1 cellular context compared by ENCODE assay signal in genomic region chr3:168094877-168095610, GRCh38.
TF ChIP-seq lines count a peak whose summit lies in the region.

No MANE protein-coding gene starts in this region.

TF ChIP-seq in K562, 482 proteins besides CTCF, POLR2A, EP300 and RAD21 (continued from another document and continues in another):
- TF ChIP-seq ZSCAN29 (IDR thresholded peaks at IDR 0.05), result 0 out of 2 replicates have a peak, but pooled peaks have one; percentile 30
- TF ChIP-seq SREBF2 (CRISPR knock-in tag; IDR thresholded peaks at IDR 0.05), result no peak
- TF ChIP-seq TAF7 (tag; IDR thresholded peaks at IDR 0.05), result no peak
- no peak for TF ChIP-seq ARHGAP35 (IDR thresholded peaks at IDR 0.05; ENCODE audit: partially characterized antibody)
- TF ChIP-seq FIP1L1 (IDR thresholded peaks at IDR 0.05; ENCODE audit: low read depth, low read length, poor library complexity, severe bottlenecking), result peak; percentile 87
- no peak for TF ChIP-seq TAL1 (IDR thresholded peaks at IDR 0.05)
- no peak for TF ChIP-seq ID3 (CRISPR knock-in tag; IDR thresholded peaks at IDR 0.05)
- TF ChIP-seq ID3 (tag; IDR thresholded peaks at IDR 0.05), result 0 out of 2 replicates have a peak, but pooled peaks have one; percentile 57
- no peak for TF ChIP-seq CBFA2T3 (IDR thresholded peaks at IDR 0.05)
- no peak for TF ChIP-seq POLR2G (IDR thresholded peaks at IDR 0.05; ENCODE audit: low read depth, low read length)
- no peak for TF ChIP-seq PHB (CRISPR knock-in tag; IDR thresholded peaks at IDR 0.05)
- no peak for TF ChIP-seq MTA3 (IDR thresholded peaks at IDR 0.05; ENCODE audit: borderline replicate concordance)
- TF ChIP-seq GATA2 (CRISPR knock-in tag; IDR thresholded peaks at IDR 0.05), result no peak
- no peak for TF ChIP-seq IRF1 (CRISPR knock-in tag; IDR thresholded peaks at IDR 0.05; ENCODE audit: borderline replicate concordance)
- TF ChIP-seq RFX7 (CRISPR knock-in tag; IDR thresholded peaks at IDR 0.05), result no peak
- no peak for TF ChIP-seq RFX5 (IDR thresholded peaks at IDR 0.05; ENCODE audit: low read depth, low read length)
- peak; percentile 4; the same call in 1 of the 2 replicates for TF ChIP-seq MYC (IDR thresholded peaks at IDR 0.05; ENCODE audit: low read depth, low read length)
- no peak; the same call in 1 of the 2 replicates for TF ChIP-seq MYC (CRISPR knock-in tag; IDR thresholded peaks at IDR 0.05; ENCODE audit: borderline replicate concordance, low read depth)
- no peak for TF ChIP-seq RBM25 (IDR thresholded peaks at IDR 0.05; ENCODE audit: low read depth, low read length, severe bottlenecking)
- no peak for TF ChIP-seq ZNF253 (CRISPR knock-in tag; conservative IDR thresholded peaks at IDR 0.05)
- no peak for TF ChIP-seq ETV1 (tag; conservative IDR thresholded peaks at IDR 0.05; ENCODE audit: low read depth)
- no peak for TF ChIP-seq RFX1 (IDR thresholded peaks at IDR 0.05)
- no peak for TF ChIP-seq KAT8 (IDR thresholded peaks at IDR 0.05; ENCODE audit: low read depth)
- TF ChIP-seq TCFL5 (CRISPR knock-in tag; conservative IDR thresholded peaks at IDR 0.05), result no peak
- TF ChIP-seq, protein P1, sequence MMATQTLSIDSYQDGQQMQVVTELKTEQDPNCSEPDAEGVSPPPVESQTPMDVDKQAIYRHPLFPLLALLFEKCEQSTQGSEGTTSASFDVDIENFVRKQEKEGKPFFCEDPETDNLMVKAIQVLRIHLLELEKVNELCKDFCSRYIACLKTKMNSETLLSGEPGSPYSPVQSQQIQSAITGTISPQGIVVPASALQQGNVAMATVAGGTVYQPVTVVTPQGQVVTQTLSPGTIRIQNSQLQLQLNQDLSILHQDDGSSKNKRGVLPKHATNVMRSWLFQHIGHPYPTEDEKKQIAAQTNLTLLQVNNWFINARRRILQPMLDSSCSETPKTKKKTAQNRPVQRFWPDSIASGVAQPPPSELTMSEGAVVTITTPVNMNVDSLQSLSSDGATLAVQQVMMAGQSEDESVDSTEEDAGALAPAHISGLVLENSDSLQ (IDR thresholded peaks at IDR 0.05), result peak; percentile 48; the same call in 1 of the 2 replicates
- peak; percentile 69 for TF ChIP-seq HNRNPLL (IDR thresholded peaks at IDR 0.05; ENCODE audit: low read depth, low read length, poor library complexity, severe bottlenecking)
- TF ChIP-seq MAFF (IDR thresholded peaks at IDR 0.05; ENCODE audit: low read length), result no peak
- TF ChIP-seq ESRRA (IDR thresholded peaks at IDR 0.05; ENCODE audit: borderline replicate concordance, low read depth), result peak; percentile 87
- peak; percentile 2; the same call in 1 of the 2 replicates for TF ChIP-seq DPF2 (IDR thresholded peaks at IDR 0.05)
- TF ChIP-seq SMARCA4 (IDR thresholded peaks at IDR 0.05), result peak; percentile 19; the same call in 1 of the 2 replicates
- no peak for TF ChIP-seq STAT5A (IDR thresholded peaks at IDR 0.05; ENCODE audit: borderline replicate concordance, low read length)
- TF ChIP-seq HOMEZ (CRISPR knock-in tag; IDR thresholded peaks at IDR 0.05), result no peak
- no peak for TF ChIP-seq ZNF41 (CRISPR knock-in tag; conservative IDR thresholded peaks at IDR 0.05)
- TF ChIP-seq NR2F6 (CRISPR knock-in tag; IDR thresholded peaks at IDR 0.05), result no peak
- no peak for TF ChIP-seq ZNF830 (CRISPR knock-in tag; IDR thresholded peaks at IDR 0.05)
- TF ChIP-seq HDAC3 (IDR thresholded peaks at IDR 0.05; ENCODE audit: borderline replicate concordance, partially characterized antibody), result no peak
- peak; percentile 90 for TF ChIP-seq LCOR (CRISPR knock-in tag; IDR thresholded peaks at IDR 0.05)
- peak; percentile 87 for TF ChIP-seq CTBP1 (IDR thresholded peaks at IDR 0.05; ENCODE audit: borderline replicate concordance)
- TF ChIP-seq CBX3 (IDR thresholded peaks at IDR 0.05; ENCODE audit: borderline replicate concordance in 1 of 2, low read length in 2 of 2), result no peak
- no peak for TF ChIP-seq MBD1 (CRISPR knock-in tag; IDR thresholded peaks at IDR 0.05)
- no peak for TF ChIP-seq ZNF133 (CRISPR knock-in tag; IDR thresholded peaks at IDR 0.05)
- TF ChIP-seq NR4A1 (CRISPR knock-in tag; IDR thresholded peaks at IDR 0.05), result no peak
- TF ChIP-seq NR4A1 (tag; IDR thresholded peaks at IDR 0.05), result no peak
- TF ChIP-seq GATAD2B (IDR thresholded peaks at IDR 0.05; ENCODE audit: borderline replicate concordance), result no peak
- TF ChIP-seq CHCHD3 (CRISPR knock-in tag; IDR thresholded peaks at IDR 0.05), result no peak
- no peak for TF ChIP-seq NUFIP1 (IDR thresholded peaks at IDR 0.05; ENCODE audit: partially characterized antibody)
- no peak for TF ChIP-seq COPS2 (conservative IDR thresholded peaks at IDR 0.05)
- no peak for TF ChIP-seq ZNF780A (CRISPR knock-in tag; IDR thresholded peaks at IDR 0.05)
- no peak for TF ChIP-seq PYGO2 (tag; IDR thresholded peaks at IDR 0.05)
- no peak; a peak in 1 of 4 replicates for TF ChIP-seq ETV6 (IDR thresholded peaks at IDR 0.05; ENCODE audit: borderline replicate concordance in 1 of 2, low read depth in 2 of 2, low read length in 1 of 2)
- no peak for TF ChIP-seq ETV6 (CRISPR knock-in tag; IDR thresholded peaks at IDR 0.05; ENCODE audit: borderline replicate concordance)
- TF ChIP-seq ZNF217 (CRISPR knock-in tag; IDR thresholded peaks at IDR 0.05), result no peak
- TF ChIP-seq IRF2 (CRISPR knock-in tag; IDR thresholded peaks at IDR 0.05), result no peak
- no peak for TF ChIP-seq XRCC4 (IDR thresholded peaks at IDR 0.05; ENCODE audit: extremely low read depth, insufficient read depth, insufficient read length)
- TF ChIP-seq NR2C1 (IDR thresholded peaks at IDR 0.05), result no peak
- TF ChIP-seq NR2C1 (tag; IDR thresholded peaks at IDR 0.05), result peak; percentile 73
- TF ChIP-seq MCM3 (IDR thresholded peaks at IDR 0.05), result no peak
- no peak for TF ChIP-seq ILF3 (IDR thresholded peaks at IDR 0.05; ENCODE audit: borderline replicate concordance)
- TF ChIP-seq, protein P2, sequence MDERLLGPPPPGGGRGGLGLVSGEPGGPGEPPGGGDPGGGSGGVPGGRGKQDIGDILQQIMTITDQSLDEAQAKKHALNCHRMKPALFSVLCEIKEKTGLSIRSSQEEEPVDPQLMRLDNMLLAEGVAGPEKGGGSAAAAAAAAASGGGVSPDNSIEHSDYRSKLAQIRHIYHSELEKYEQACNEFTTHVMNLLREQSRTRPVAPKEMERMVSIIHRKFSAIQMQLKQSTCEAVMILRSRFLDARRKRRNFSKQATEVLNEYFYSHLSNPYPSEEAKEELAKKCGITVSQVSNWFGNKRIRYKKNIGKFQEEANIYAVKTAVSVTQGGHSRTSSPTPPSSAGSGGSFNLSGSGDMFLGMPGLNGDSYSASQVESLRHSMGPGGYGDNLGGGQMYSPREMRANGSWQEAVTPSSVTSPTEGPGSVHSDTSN (CRISPR knock-in tag; IDR thresholded peaks at IDR 0.05; ENCODE audit: low read depth), result no peak
- TF ChIP-seq, protein P2 (tag; conservative IDR thresholded peaks at IDR 0.05; ENCODE audit: low read depth), result no peak
- no peak for TF ChIP-seq CEBPZ (IDR thresholded peaks at IDR 0.05; ENCODE audit: borderline replicate concordance, low read depth, low read length)
- TF ChIP-seq KDM4B (IDR thresholded peaks at IDR 0.05; ENCODE audit: borderline replicate concordance in 2 of 2, low read depth in 1 of 2), result no peak
- TF ChIP-seq ZNF76 (CRISPR knock-in tag; IDR thresholded peaks at IDR 0.05; ENCODE audit: borderline replicate concordance), result no peak
- no peak for TF ChIP-seq SNAPC5 (CRISPR knock-in tag; IDR thresholded peaks at IDR 0.05)
- no peak for TF ChIP-seq CBX1 (IDR thresholded peaks at IDR 0.05; ENCODE audit: low read depth)
- TF ChIP-seq ZNF644 (tag; IDR thresholded peaks at IDR 0.05; ENCODE audit: low read depth), result no peak
- TF ChIP-seq TFE3 (CRISPR knock-in tag; IDR thresholded peaks at IDR 0.05), result no peak
- no peak for TF ChIP-seq ZNF740 (CRISPR knock-in tag; IDR thresholded peaks at IDR 0.05)
- no peak for TF ChIP-seq ZNF740 (tag; IDR thresholded peaks at IDR 0.05)
